ENCODE assay signal across 23 cellular contexts in the genomic region with DNA sequence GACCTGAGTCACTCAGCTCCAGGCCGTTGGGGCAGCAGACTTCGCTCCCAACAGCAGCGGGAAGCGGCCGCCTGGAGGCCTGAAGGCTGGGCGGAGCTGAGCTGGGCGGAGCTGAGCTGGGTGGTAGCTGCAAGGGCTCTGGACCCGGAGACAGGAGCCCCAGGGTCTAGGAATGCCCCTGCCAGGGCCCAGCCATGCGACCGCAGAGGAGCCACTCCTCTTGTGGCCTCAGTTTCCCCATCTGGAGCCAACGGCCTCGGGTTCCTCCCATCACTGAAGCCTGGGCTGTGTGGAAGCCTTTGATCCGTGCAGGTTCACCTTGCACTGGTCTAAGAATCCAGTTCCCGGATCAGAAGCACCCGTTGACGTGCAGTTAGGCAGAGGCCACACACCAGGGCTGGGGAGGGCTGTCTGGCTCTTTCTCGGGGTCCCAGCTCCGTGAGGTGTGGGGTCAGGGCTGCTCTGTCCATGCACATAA. TPM values are rescaled to one million over a fixed set of nuclear protein-coding genes. Genes with fewer than 3 reads are reported as not detected.
DNase-seq lines count a peak whose midpoint lies in the region; ATAC-seq, FAIRE-seq and TF ChIP-seq lines count a peak whose summit lies in the region.
"Had no signal": no experiment of that assay in that cellular context is flagged by ENCODE, and none has a peak within 500 bp of the region (broad histone marks: within the 10 kb centered on the region; RNA-seq: fewer than 3 reads in every experiment).

No MANE protein-coding gene starts in this region.

- H3K4me1 ChIP-seq in A549 = peaks cover 14% of the 10 kb centered on the region; the same call in 2 of the 3 replicates
- no peaks in the 10 kb centered on the region; the same call in 1 of the 2 replicates for H3K4me1 ChIP-seq in H9 (ENCODE audit: insufficient read depth, low read length)
- no peaks in the 10 kb centered on the region for H3K4me1 ChIP-seq in lower lobe of right lung
- H3K4me1 ChIP-seq: SJSA1 had no signal

- no peak overlapping the region for H2BK5ac ChIP-seq in H9 (ENCODE audit: insufficient read length, low read length)

- no peak overlapping the region for H3K9ac ChIP-seq in H9 (ENCODE audit: extremely low read depth, insufficient read length, low read length)

- POLR2A ChIA-PET in A549 (lab: Yijun Ruan, JAX) (no interaction called here), WTC11 (lab: Charles Lee) (no interaction called here)

- H2AFZ ChIP-seq in H9 (ENCODE audit: low read length) = no peak overlapping the region

- H2BK15ac ChIP-seq in H9 (ENCODE audit: low read depth, low read length) = no peak overlapping the region

- H3K4me1 Mint-ChIP-seq in H9 (peaks cover 14 to 24% of the 10 kb centered on the region in 2 experiments), WTC11 (peaks cover 17% of the 10 kb centered on the region)
- H3K4me1 Mint-ChIP-seq: mesothelial cell of epicardium had no signal

- CTCF ChIA-PET in A549 (lab: Yijun Ruan, JAX) (interaction anchor here (1.5 to 1.8 kb wide), 2 partner anchors 14 to 142 kb away, joined by 3 to 5 read pairs; no protein-coding TSS in a partner anchor), WTC11 (lab: Charles Lee) (interaction anchor here (1.4 to 1.6 kb wide), 2 partner anchors 11 to 12 kb away, joined by 4 read pairs; no protein-coding TSS in a partner anchor)

- no peak overlapping the region for H3K23ac ChIP-seq in H9 (ENCODE audit: insufficient read length, low read depth, low read length)

- WGBS in A549 (ENCODE audit: missing lambda C conversion rate) = 70% methylated on average over 15 of the region's 18 CpGs
- no CpG with 5 or more reads among the region's 18 CpGs for WGBS in H9 (ENCODE audit: extremely low coverage, insufficient read length, low lambda C conversion rate)

- H3K36me3 ChIP-seq in lower lobe of right lung = no peaks in the 10 kb centered on the region
- H3K36me3 ChIP-seq: brain microvascular endothelial cell, SJSA1 had no signal

- no peak overlapping the region for H3T11ph ChIP-seq in H9 (ENCODE audit: low read length)

- H2BK120ac ChIP-seq in H9 (ENCODE audit: low read depth, low read length, poor library complexity, severe bottlenecking) = no peak overlapping the region

- no peak for TF ChIP-seq CTCF in A549 (IDR thresholded peaks at IDR 0.05)
- TF ChIP-seq CTCF in H9 (conservative IDR thresholded peaks at IDR 0.05) = no peak
- no peak for TF ChIP-seq CTCF in WTC11 (IDR thresholded peaks at IDR 0.05)
- no peak for TF ChIP-seq CTCF in lower lobe of right lung (IDR thresholded peaks at IDR 0.05)

- no peaks in the 10 kb centered on the region for H3K36me3 Mint-ChIP-seq in H9 (ENCODE audit: insufficient read depth in 1 of 3, low read depth in 3 of 3)
- H3K36me3 Mint-ChIP-seq in WTC11 = no peaks in the 10 kb centered on the region
- H3K36me3 Mint-ChIP-seq: CD4-positive, CD25-positive, alpha-beta regulatory T cell; mesothelial cell of epicardium had no signal

- no peaks in the 10 kb centered on the region for H3K79me2 ChIP-seq in H9 (ENCODE audit: insufficient read depth, low read length)

- no peak for DNase-seq in A549 (ENCODE audit: low read depth in 1 of 2, low spot score in 1 of 2)
- DNase-seq in H9 = peak; percentile 69
- no peak for DNase-seq in WTC11 (ENCODE audit: low spot score)
- DNase-seq in lower lobe of right lung = peak; percentile 41
- DNase-seq in effector CD4-positive, alpha-beta T cell = no peak
- no peak for DNase-seq in NCI-H1092 (lab: John Stamatoyannopoulos, UW)
- DNase-seq: activated CD4-positive, alpha-beta T cell treated with anti-CD3 and anti-CD28 coated beads for 36 hours; activated CD8-positive, alpha-beta memory T cell treated with anti-CD3 and anti-CD28 coated beads, Interleukin-2, amount 10 ng/mL, durations not matched to agents 7 days and 5 days; activated naive CD8-positive, alpha-beta T cell treated with anti-CD3 and anti-CD28 coated beads, Interleukin-2, amount 50 U/mL, for 24 hours; brain microvascular endothelial cell; CD4-positive, CD25-positive, alpha-beta regulatory T cell; dermis blood vessel endothelial cell; foreskin fibroblast; Karpas-422; NCI-H82; OCI-M1; T-helper 9 cell had no signal

- H3K27ac Mint-ChIP-seq in H9 (no peak overlapping the region), WTC11 (no peak overlapping the region)
- H3K27ac Mint-ChIP-seq: activated CD4-positive, alpha-beta T cell treated with anti-CD3 and anti-CD28 coated beads for 36 hours; activated CD8-positive, alpha-beta memory T cell treated with anti-CD3 and anti-CD28 coated beads, Interleukin-2, amount 10 ng/mL, durations not matched to agents 7 days and 5 days; activated naive CD8-positive, alpha-beta T cell treated with anti-CD3 and anti-CD28 coated beads, Interleukin-2, amount 50 U/mL, for 24 hours; mesothelial cell of epicardium had no signal

- no peaks in the 10 kb centered on the region for H4K20me1 ChIP-seq in H9 (ENCODE audit: control insufficient read depth, insufficient read depth, insufficient read length)

- no peak overlapping the region for H4K91ac ChIP-seq in H9 (ENCODE audit: insufficient read length, low read depth, low read length)

- no peak overlapping the region for H2AK5ac ChIP-seq in H9 (ENCODE audit: insufficient read length, low read length)

- H4K8ac ChIP-seq in H9 (replicated peaks; ENCODE audit: insufficient read length, low read depth, low read length) = no peak overlapping the region

- no peaks in the 10 kb centered on the region for H3K23me2 ChIP-seq in H9 (ENCODE audit: insufficient read length, low read depth, low read length, poor library complexity, severe bottlenecking)

- ATAC-seq in A549 = peak in 1 of 2 experiments; percentile 58; a peak in 3 of 6 replicates
- peak; percentile 51 for ATAC-seq in WTC11
- no peak for ATAC-seq in lower lobe of right lung
- ATAC-seq in HG03139 (IDR thresholded peaks at IDR 0.05; ENCODE audit: unreplicated experiment) = no peak
- no peak for ATAC-seq in HG02678 (IDR thresholded peaks at IDR 0.05; ENCODE audit: unreplicated experiment)
- ATAC-seq: activated CD4-positive, alpha-beta T cell treated with anti-CD3 and anti-CD28 coated beads for 36 hours; activated CD8-positive, alpha-beta memory T cell treated with anti-CD3 and anti-CD28 coated beads, Interleukin-2, amount 10 ng/mL, durations not matched to agents 7 days and 5 days; activated naive CD8-positive, alpha-beta T cell treated with anti-CD3 and anti-CD28 coated beads, Interleukin-2, amount 50 U/mL, for 24 hours had no signal

- no peak overlapping the region for H2BK12ac ChIP-seq in H9 (ENCODE audit: insufficient read length, low read depth, low read length)

- no peak overlapping the region for H3K18ac ChIP-seq in H9 (ENCODE audit: insufficient read length, low read depth, low read length)

- no peak for TF ChIP-seq RAD21 in A549 (conservative IDR thresholded peaks at IDR 0.05 in 1 of 2, IDR thresholded peaks at IDR 0.05 in 1 of 2)

- no peak for TF ChIP-seq POLR2A in A549 (IDR thresholded peaks at IDR 0.05; ENCODE audit: low read length)

- H3K4me3 Mint-ChIP-seq in H9 (no peak overlapping the region; a peak in 1 of 5 replicates), WTC11 (no peak overlapping the region)
- H3K4me3 Mint-ChIP-seq: activated CD4-positive, alpha-beta T cell treated with anti-CD3 and anti-CD28 coated beads for 36 hours; activated CD8-positive, alpha-beta memory T cell treated with anti-CD3 and anti-CD28 coated beads, Interleukin-2, amount 10 ng/mL, durations not matched to agents 7 days and 5 days; activated naive CD8-positive, alpha-beta T cell treated with anti-CD3 and anti-CD28 coated beads, Interleukin-2, amount 50 U/mL, for 24 hours; CD4-positive, CD25-positive, alpha-beta regulatory T cell; mesothelial cell of epicardium; neural crest cell had no signal

- FAIRE-seq in A549 (lab: Jason Lieb, UNC) = no peak
- FAIRE-seq: GM12891 had no signal

- no peak overlapping the region for H3K56ac ChIP-seq in H9 (ENCODE audit: insufficient read length, low read depth, low read length)

- H3K27me3 ChIP-seq in H9 (ENCODE audit: insufficient read depth, low read length) (no peaks in the 10 kb centered on the region), lower lobe of right lung (ENCODE audit: low read depth) (peaks cover 18% of the 10 kb centered on the region)
- H3K27me3 ChIP-seq: brain microvascular endothelial cell, SJSA1 had no signal

- no peaks in the 10 kb centered on the region for H3K79me1 ChIP-seq in H9 (ENCODE audit: insufficient read depth, low read depth, low read length, poor library complexity, severe bottlenecking)

- H3K27me3 Mint-ChIP-seq in H9 (ENCODE audit: low read depth) (peaks cover 7% of the 10 kb centered on the region), WTC11 (ENCODE audit: low read depth) (no peaks in the 10 kb centered on the region)
- H3K27me3 Mint-ChIP-seq: activated CD4-positive, alpha-beta T cell treated with anti-CD3 and anti-CD28 coated beads for 36 hours; activated naive CD8-positive, alpha-beta T cell treated with anti-CD3 and anti-CD28 coated beads, Interleukin-2, amount 50 U/mL, for 24 hours; CD4-positive, CD25-positive, alpha-beta regulatory T cell had no signal

- intact Hi-C loops in lower lobe of right lung (cut with DNase I) = no loop called here

- H3K4me2 ChIP-seq in A549 (0 out of 3 replicates have a peak overlapping the region, but pooled peaks have one; percentile 12), H9 (ENCODE audit: insufficient read depth, insufficient read length, low read length) (no peak overlapping the region)

- H3K4ac ChIP-seq in H9 (ENCODE audit: low read depth, low read length) = no peak overlapping the region

- TF ChIP-seq EP300 in A549 (IDR thresholded peaks at IDR 0.05) = no peak

- H2BK20ac ChIP-seq in H9 (ENCODE audit: low read depth, low read length, poor library complexity, severe bottlenecking) = no peak overlapping the region

- H3K27ac ChIP-seq in A549 = no peak overlapping the region
- H3K27ac ChIP-seq in H9 (ENCODE audit: insufficient read length, low read depth, low read length) = no peak overlapping the region
- H3K27ac ChIP-seq in lower lobe of right lung = no peak overlapping the region
- H3K27ac ChIP-seq: brain microvascular endothelial cell, SJSA1 had no signal

- H3K9me3 Mint-ChIP-seq in H9 = no peaks in the 10 kb centered on the region
- no peaks in the 10 kb centered on the region for H3K9me3 Mint-ChIP-seq in WTC11
- H3K9me3 Mint-ChIP-seq: activated naive CD8-positive, alpha-beta T cell treated with anti-CD3 and anti-CD28 coated beads, Interleukin-2, amount 50 U/mL, for 24 hours; mesothelial cell of epicardium; neural crest cell had no signal

- H3K9me3 ChIP-seq in A549 (no peaks in the 10 kb centered on the region), H9 (ENCODE audit: control insufficient read depth, low read depth, low read length) (no peaks in the 10 kb centered on the region), lower lobe of right lung (no peaks in the 10 kb centered on the region)
- H3K9me3 ChIP-seq: SJSA1 had no signal

- H3K4me3 ChIP-seq in A549 = no peak overlapping the region
- no peak overlapping the region for H3K4me3 ChIP-seq in lower lobe of right lung
- H3K4me3 ChIP-seq: SJSA1 had no signal

- no peak overlapping the region for H3K14ac ChIP-seq in H9 (ENCODE audit: insufficient read depth, low read length)

- H4K5ac ChIP-seq in H9 (ENCODE audit: insufficient read length, low read depth, low read length) = no peak overlapping the region

RNA-seq across cellular contexts. Expression of gene DPYSL4, which starts 21.9 kb away (rescaled TPM):
- polyA plus RNA-seq in A549 (2011; rRNA removed) = 2.9 and 3.9 TPM in 2 replicates
- polyA plus RNA-seq in A549 (2012; cell fraction: cytosol; rRNA removed) = 8.2 and 10.2 TPM in 2 replicates
- polyA plus RNA-seq in A549 (2012; cell fraction: nucleus; rRNA removed) = 29.3 and 36.3 TPM in 2 replicates
- polyA plus RNA-seq in A549 (2017; fragmentation: RNase III; extraction: RNeasy Plus Mini Kit Qiagen cat#74134 plus additional on column Dnase treatment) = 13.5 to 14.1 TPM (median 14.0 TPM) in 3 replicates
- 2.6 and 5.1 TPM in 2 replicates for polyA minus RNA-seq in A549 (2011; rRNA and poly(A)+ RNA removed)
- 26.3 and 29.0 TPM in 2 replicates for total RNA-seq in H9 (2021)
- total RNA-seq in WTC11 (2021) = 16.8 to 18.1 TPM (median 17.0 TPM) in 3 replicates
- total RNA-seq in lower lobe of right lung = 2.1 TPM

Comparison
In these comparisons a context has a peak if more than half of its experiments do, and no peak if none do; other contexts are left out.
1. DNase-seq: peak in H9 (single experiment) and lower lobe of right lung (single experiment); none in A549 (0 of 2), WTC11 (single experiment), effector CD4-positive, alpha-beta T cell (single experiment) and NCI-H1092 (single experiment).